30 cellular contexts compared by ENCODE assay signal in genomic region chr1:31978853-31979400, GRCh38. TPM values are rescaled to one million over a fixed set of nuclear protein-coding genes. Genes with fewer than 3 reads are reported as not detected.
DNase-seq lines count a peak whose midpoint lies in the region; ATAC-seq and TF ChIP-seq lines count a peak whose summit lies in the region.
"Had no signal": no experiment of that assay in that cellular context is flagged by ENCODE, and none has a peak within 500 bp of the region (broad histone marks: within the 10 kb centered on the region; RNA-seq: fewer than 3 reads in every experiment).

No MANE protein-coding gene starts in this region.

- H3K9me3 Mint-ChIP-seq in CD8-positive, alpha-beta T cell: no peaks in the 10 kb centered on the region
- H3K9me3 Mint-ChIP-seq in osteocyte (ENCODE audit: unreplicated experiment): no peaks in the 10 kb centered on the region

- intact Hi-C loops in CD8-positive, alpha-beta T cell (cut with DNase I, micrococcal nuclease): no loop called here

- H3K36me3 Mint-ChIP-seq in CD8-positive, alpha-beta T cell: no peaks in the 10 kb centered on the region
- H3K36me3 Mint-ChIP-seq in osteocyte (ENCODE audit: unreplicated experiment): no peaks in the 10 kb centered on the region

- no peak for TF ChIP-seq CTCF in CD8-positive, alpha-beta T cell (IDR thresholded peaks at IDR 0.05)
- TF ChIP-seq CTCF in osteocyte (IDR thresholded peaks at IDR 0.05): no peak
- TF ChIP-seq CTCF in right atrium auricular region (IDR thresholded peaks at IDR 0.05): no peak
- TF ChIP-seq CTCF in upper lobe of left lung (IDR thresholded peaks at IDR 0.05): no peak

- peak overlapping the region; percentile 66 for H3K27ac Mint-ChIP-seq in CD8-positive, alpha-beta T cell
- peak overlapping the region; percentile 54 for H3K27ac Mint-ChIP-seq in osteocyte (ENCODE audit: unreplicated experiment)
- H3K27ac Mint-ChIP-seq: T-helper 17 cell had no signal

- POLR2A ChIA-PET in CD8-positive, alpha-beta T cell (lab: Charles Lee): no interaction called here

- no peak for DNase-seq in CD8-positive, alpha-beta T cell
- DNase-seq in iPS-NIHi7 (ENCODE audit: extremely low spot score): peak; percentile 41
- no peak for DNase-seq in osteocyte (ENCODE audit: extremely low spot score, unreplicated experiment)
- DNase-seq in right atrium auricular region (ENCODE audit: low spot score): no peak
- no peak for DNase-seq in upper lobe of left lung
- DNase-seq: activated CD4-positive, CD25-positive, alpha-beta regulatory T cell; activated naive CD4-positive, alpha-beta T cell; activated T-cell treated with anti-CD3 and anti-CD28 coated beads, Interleukin-2, amount 50 U/mL, for 48 hours; amniotic stem cell; BE2C; Caco-2; hippocampal formation; MG63; NCI-H1105; NCI-H187 treated with DMSO at 0.1 percent for 48 hours; NCI-H2171; NCI-H510A; stimulated activated CD4-positive, alpha-beta T cell treated with anti-CD3 and anti-CD28 coated beads, Interleukin-4, amount 100 ng/mL, for 1 hour; stomach; T-helper 17 cell had no signal

- TF ChIP-seq EP300 in upper lobe of left lung (IDR thresholded peaks at IDR 0.05): no peak

- H3K4me1 Mint-ChIP-seq in CD8-positive, alpha-beta T cell (ENCODE audit: low read depth): peaks cover 35% of the 10 kb centered on the region
- H3K4me1 Mint-ChIP-seq in osteocyte (ENCODE audit: unreplicated experiment): peaks cover 28% of the 10 kb centered on the region

- H3K9ac ChIP-seq in HUES64 (ENCODE audit: low read depth, low read length): 0 out of 2 replicates have a peak overlapping the region, but pooled peaks have one; percentile 12
- H3K9ac ChIP-seq: KMS-11 had no signal

- no peak for ATAC-seq in CD8-positive, alpha-beta T cell
- ATAC-seq in HG02610 (IDR thresholded peaks at IDR 0.05; ENCODE audit: unreplicated experiment) (no peak), upper lobe of left lung (ENCODE audit: low FRiP score in 2 of 2) (no peak)
- ATAC-seq: gastroesophageal sphincter, left lobe of liver, T-helper 17 cell had no signal

- H3K4me1 ChIP-seq in CD8-positive, alpha-beta T cell (ENCODE audit: insufficient read depth, low read length): peaks cover 27% of the 10 kb centered on the region
- no peaks in the 10 kb centered on the region for H3K4me1 ChIP-seq in HUES64 (ENCODE audit: insufficient read depth, low read length)
- H3K4me1 ChIP-seq in right atrium auricular region: peaks cover 0 to 4% of the 10 kb centered on the region in 2 donors
- peaks cover 4 to 15% (median 9%) of the 10 kb centered on the region in 4 donors for H3K4me1 ChIP-seq in upper lobe of left lung
- H3K4me1 ChIP-seq: BE2C, breast epithelium, Caco-2, prostate gland had no signal

- no peak overlapping the region for H3K27ac ChIP-seq in CD8-positive, alpha-beta T cell (ENCODE audit: low read depth, low read length)
- no peak overlapping the region for H3K27ac ChIP-seq in HUES64 (ENCODE audit: low read depth, low read length)
- no peak overlapping the region for H3K27ac ChIP-seq in right atrium auricular region
- no peak overlapping the region for H3K27ac ChIP-seq in upper lobe of left lung
- H3K27ac ChIP-seq: gastroesophageal sphincter, HL-60, KMS-11, neutrophil, prostate gland, SK-N-MC, stomach had no signal

- H3K9me3 ChIP-seq in CD8-positive, alpha-beta T cell (ENCODE audit: low read length): no peaks in the 10 kb centered on the region
- no peaks in the 10 kb centered on the region for H3K9me3 ChIP-seq in HUES64 (ENCODE audit: insufficient read depth, low read depth, low read length)
- H3K9me3 ChIP-seq in right atrium auricular region: no peaks in the 10 kb centered on the region
- no peaks in the 10 kb centered on the region for H3K9me3 ChIP-seq in upper lobe of left lung
- H3K9me3 ChIP-seq: BE2C, breast epithelium, Caco-2, gastroesophageal sphincter, MG63, neutrophil, prostate gland, stomach had no signal

- CTCF ChIA-PET in CD8-positive, alpha-beta T cell (lab: Charles Lee): interaction anchor here (0.6 to 2.2 kb wide), 5 partner anchors 13 to 26 kb away, joined by 3 to 12 read pairs (median 4); no protein-coding TSS in a partner anchor

- H3K36me3 ChIP-seq in CD8-positive, alpha-beta T cell (ENCODE audit: insufficient read depth, low read length): no peaks in the 10 kb centered on the region
- no peaks in the 10 kb centered on the region for H3K36me3 ChIP-seq in HUES64 (ENCODE audit: insufficient read depth, low read length)
- H3K36me3 ChIP-seq in right atrium auricular region: no peaks in the 10 kb centered on the region
- H3K36me3 ChIP-seq in upper lobe of left lung: no peaks in the 10 kb centered on the region
- H3K36me3 ChIP-seq: BE2C, breast epithelium, gastroesophageal sphincter, MG63, neutrophil, prostate gland, stomach had no signal

- 80% methylated on average over 4 of the region's 4 CpGs for WGBS in HUES64
- WGBS in upper lobe of left lung, 2 donors: 88 to 89% methylated on average over 4 of the region's 4 CpGs

- H3K4me3 Mint-ChIP-seq in CD8-positive, alpha-beta T cell: no peak overlapping the region
- H3K4me3 Mint-ChIP-seq in osteocyte (ENCODE audit: unreplicated experiment): no peak overlapping the region
- H3K4me3 Mint-ChIP-seq: T-helper 17 cell had no signal

- no peak overlapping the region for H3K4me3 ChIP-seq in CD8-positive, alpha-beta T cell (ENCODE audit: low read depth, low read length)
- no peak overlapping the region for H3K4me3 ChIP-seq in HUES64 (ENCODE audit: low read length)
- H3K4me3 ChIP-seq in right atrium auricular region: no peak overlapping the region
- H3K4me3 ChIP-seq in upper lobe of left lung: no peak overlapping the region
- H3K4me3 ChIP-seq: breast epithelium, gastroesophageal sphincter, MG63, prostate gland, SK-N-MC, stomach had no signal

- H3K27me3 ChIP-seq in CD8-positive, alpha-beta T cell (ENCODE audit: insufficient read depth, low read length): no peaks in the 10 kb centered on the region
- H3K27me3 ChIP-seq in HUES64 (ENCODE audit: insufficient read depth, low read length) (no peaks in the 10 kb centered on the region), right atrium auricular region (no peaks in the 10 kb centered on the region), upper lobe of left lung (no peaks in the 10 kb centered on the region)
- H3K27me3 ChIP-seq: BE2C, breast epithelium, gastroesophageal sphincter, MG63, neutrophil, stomach had no signal

- no peak for TF ChIP-seq POLR2A in upper lobe of left lung (IDR thresholded peaks at IDR 0.05)

- H3K27me3 Mint-ChIP-seq in CD8-positive, alpha-beta T cell (ENCODE audit: low read depth): no peaks in the 10 kb centered on the region
- no peaks in the 10 kb centered on the region for H3K27me3 Mint-ChIP-seq in osteocyte (ENCODE audit: unreplicated experiment)
- H3K27me3 Mint-ChIP-seq: T-helper 17 cell had no signal

RNA-seq across cellular contexts. Expression of gene KHDRBS1, which starts 34.7 kb away (rescaled TPM):
- total RNA-seq in CD8-positive, alpha-beta T cell: 100 to 1,000 TPM; 102 TPM
- polyA plus RNA-seq in HUES64 (2013, experiment 1 of 2): 220 TPM
- polyA plus RNA-seq in HUES64 (2013, experiment 2 of 2): 257 TPM
- 128 and 131 TPM in 2 replicates for total RNA-seq in osteocyte
- total RNA-seq in right atrium auricular region: 10 to 100 TPM; 44.5 to 47.2 TPM
- total RNA-seq in upper lobe of left lung: 100 to 1,000 TPM in 1 of 6 donors, 10 to 100 TPM in 5; 52.4 to 101 (median 91.9) TPM

RNA-seq across cellular contexts. Expression of gene PTP4A2, which starts 40.8 kb away (rescaled TPM):
- 100 to 1,000 TPM; 257 to 278 TPM for total RNA-seq in CD8-positive, alpha-beta T cell
- polyA plus RNA-seq in HUES64 (2013, experiment 1 of 2): 155 TPM
- polyA plus RNA-seq in HUES64 (2013, experiment 2 of 2): 148 TPM
- 142 and 157 TPM in 2 replicates for total RNA-seq in osteocyte
- 100 to 1,000 TPM; 261 to 319 TPM for total RNA-seq in right atrium auricular region
- total RNA-seq in upper lobe of left lung: 100 to 1,000 TPM in 4 of 6 donors, 10 to 100 TPM in 2; 71.6 to 279 (median 148) TPM
